8 cellular contexts compared by ENCODE assay signal in genomic region chr6:18155273-18155863, GRCh38. TPM values are rescaled to one million over a fixed set of nuclear protein-coding genes. Genes with fewer than 3 reads are reported as not detected.
DNase-seq lines count a peak whose midpoint lies in the region; ATAC-seq and TF ChIP-seq lines count a peak whose summit lies in the region.

Gene KDM1B (plus strand): TSS chr6:18155422. CDS start chr6:18159896, 4,474 bp downstream.

- H2BK120ac ChIP-seq in IMR-90 (ENCODE audit: low read depth, low read length): peak within 1 kb of the TSS; percentile 82

- peak within 1 kb of the TSS; percentile 96 for H2AFZ ChIP-seq in IMR-90 (replicated peaks; ENCODE audit: low read length, poor library complexity)

- dilution Hi-C loops in IMR-90 (cut with HindIII; ENCODE audit: low sequenced_read_pairs, unreplicated experiment): no loop called here

- peak within 1 kb of the TSS; percentile 70 for H3K4ac ChIP-seq in IMR-90 (ENCODE audit: low read depth, low read length)

- peak within 1 kb of the TSS; percentile 94 for H3K4me3 Mint-ChIP-seq in activated T-helper 17 cell treated with anti-CD3 and anti-CD28 coated beads, Interleukin-2, amount 50 U/mL, for 72 hours
- H3K4me3 Mint-ChIP-seq in natural killer cell treated with Interleukin-12 subunit alpha and Interleukin-12 subunit beta and Interleukin-15 and Interleukin-18, amount 100 ng/mL, for 72 hours: peak within 1 kb of the TSS; percentile 99

- peak within 1 kb of the TSS; percentile 95 for H3K23ac ChIP-seq in IMR-90 (ENCODE audit: low read depth, low read length)

- TF ChIP-seq CTCF in IMR-90 (conservative IDR thresholded peaks at IDR 0.05; ENCODE audit: low read depth, low read length) (no peak), fibroblast of pulmonary artery (IDR thresholded peaks at IDR 0.05; ENCODE audit: low read length, missing control alignments) (no peak)

- H2BK5ac ChIP-seq in IMR-90 (ENCODE audit: low read depth, low read length, poor library complexity, severe bottlenecking): peak within 1 kb of the TSS; percentile 74

- peaks cover 10 to 34% of the 10 kb centered on the region in 2 experiments; a peak in 3 of 4 replicates for H3K79me1 ChIP-seq in IMR-90 (ENCODE audit: low read depth in 1 of 2, low read length in 2 of 2)

- H3K9me3 Mint-ChIP-seq in activated T-helper 17 cell treated with anti-CD3 and anti-CD28 coated beads, Interleukin-2, amount 50 U/mL, for 72 hours: no peaks in the 10 kb centered on the region
- H3K9me3 Mint-ChIP-seq in natural killer cell treated with Interleukin-12 subunit alpha and Interleukin-12 subunit beta and Interleukin-15 and Interleukin-18, amount 100 ng/mL, for 72 hours: no peaks in the 10 kb centered on the region

- no peak within 1 kb of the TSS for H2BK20ac ChIP-seq in IMR-90 (ENCODE audit: low read depth, low read length)

- DNase-seq in DMS79 treated with DMSO at 0.1 percent for 48 hours (lab: John Stamatoyannopoulos, UW): peak; percentile 96
- peak; percentile 98 for DNase-seq in IMR-90
- peak; percentile 99 for DNase-seq in fibroblast of pulmonary artery (ENCODE audit: low read depth)
- DNase-seq in natural killer cell treated with Interleukin-12 subunit alpha and Interleukin-12 subunit beta and Interleukin-15 and Interleukin-18, amount 100 ng/mL, for 72 hours (ENCODE audit: low spot score): peak; percentile 99
- DNase-seq in stromal cell of bone marrow (ENCODE audit: low read depth): peak; percentile 96

- peak; percentile 52; the same call in 1 of the 2 replicates for TF ChIP-seq POLR2A in IMR-90 (IDR thresholded peaks at IDR 0.05; ENCODE audit: low read depth, low read length)

- peak within 1 kb of the TSS; percentile 84 for H3K27ac Mint-ChIP-seq in activated T-helper 17 cell treated with anti-CD3 and anti-CD28 coated beads, Interleukin-2, amount 50 U/mL, for 72 hours
- H3K27ac Mint-ChIP-seq in natural killer cell treated with Interleukin-12 subunit alpha and Interleukin-12 subunit beta and Interleukin-15 and Interleukin-18, amount 100 ng/mL, for 72 hours: peak within 1 kb of the TSS; percentile 81 to 98

- H3K9me3 ChIP-seq in IMR-90 (ENCODE audit: control insufficient read depth, insufficient read depth, low read length): no peaks in the 10 kb centered on the region

- no peak for TF ChIP-seq RAD21 in IMR-90 (IDR thresholded peaks at IDR 0.05; ENCODE audit: low read length)

- peak within 1 kb of the TSS; percentile 99 for H3K4me3 ChIP-seq in IMR-90 (ENCODE audit: insufficient read depth, low read depth, low read length)
- H3K4me3 ChIP-seq in fibroblast of pulmonary artery (replicated peaks; ENCODE audit: low read depth, low read length): peak within 1 kb of the TSS; percentile 95

- H4K20me1 ChIP-seq in IMR-90 (ENCODE audit: insufficient read depth, low read length): no peaks in the 10 kb centered on the region

- H2AK5ac ChIP-seq in IMR-90 (ENCODE audit: low read depth, low read length): 0 out of 2 replicates have a peak within 1 kb of the TSS, but pooled peaks have one; percentile 4

- peak within 1 kb of the TSS; percentile 96 for H3K9ac ChIP-seq in IMR-90 (ENCODE audit: low read depth, low read length)

- H3K4me2 ChIP-seq in IMR-90 (ENCODE audit: low read depth, low read length): peak within 1 kb of the TSS; percentile 92

- in situ Hi-C loops in IMR-90 (cut with MboI; ENCODE audit: low sequenced_read_pairs): no loop called here

- H2BK15ac ChIP-seq in IMR-90 (ENCODE audit: low read depth, low read length): peak within 1 kb of the TSS; percentile 18; the same call in 1 of the 3 replicates

- H3K36me3 ChIP-seq in IMR-90 (ENCODE audit: control insufficient read depth, insufficient read depth, low read length): peaks cover 2% of the 10 kb centered on the region; the same call in 1 of the 2 replicates

- H4K5ac ChIP-seq in IMR-90 (ENCODE audit: low read depth, low read length): peak within 1 kb of the TSS; percentile 19; the same call in 1 of the 2 replicates

- H3K36me3 Mint-ChIP-seq in activated T-helper 17 cell treated with anti-CD3 and anti-CD28 coated beads, Interleukin-2, amount 50 U/mL, for 72 hours (ENCODE audit: low read depth): peaks cover 10% of the 10 kb centered on the region
- peaks cover 5% of the 10 kb centered on the region for H3K36me3 Mint-ChIP-seq in natural killer cell treated with Interleukin-12 subunit alpha and Interleukin-12 subunit beta and Interleukin-15 and Interleukin-18, amount 100 ng/mL, for 72 hours

- CTCF ChIA-PET in IMR-90 (lab: Yijun Ruan, JAX): no interaction called here

- H3K18ac ChIP-seq in IMR-90 (ENCODE audit: low read depth, low read length): peak within 1 kb of the TSS; percentile 62

- H3K9me1 ChIP-seq in IMR-90 (ENCODE audit: insufficient read depth, low read length): peaks cover 6% of the 10 kb centered on the region

- H3K4me1 Mint-ChIP-seq in activated T-helper 17 cell treated with anti-CD3 and anti-CD28 coated beads, Interleukin-2, amount 50 U/mL, for 72 hours: peaks cover 13% of the 10 kb centered on the region
- H3K4me1 Mint-ChIP-seq in natural killer cell treated with Interleukin-12 subunit alpha and Interleukin-12 subunit beta and Interleukin-15 and Interleukin-18, amount 100 ng/mL, for 72 hours (ENCODE audit: low read depth in 2 of 2): peaks cover 22 to 23% of the 10 kb centered on the region in 2 donors

- peak; percentile 90 for ATAC-seq in GM21528 (IDR thresholded peaks at IDR 0.05; ENCODE audit: low FRiP score, unreplicated experiment)
- peak; percentile 98 for ATAC-seq in IMR-90 (ENCODE audit: low read depth)
- peak; percentile 95 for ATAC-seq in activated T-helper 17 cell treated with anti-CD3 and anti-CD28 coated beads, Interleukin-2, amount 50 U/mL, for 72 hours (replicated peaks)
- ATAC-seq in natural killer cell treated with Interleukin-12 subunit alpha and Interleukin-12 subunit beta and Interleukin-15 and Interleukin-18, amount 100 ng/mL, for 72 hours: peak; percentile 98

- peak within 1 kb of the TSS; percentile 63 for H3K56ac ChIP-seq in IMR-90 (ENCODE audit: extremely low read depth, insufficient read depth, low read length)

- peaks cover 3% of the 10 kb centered on the region for H3K4me1 ChIP-seq in IMR-90 (ENCODE audit: control insufficient read depth, insufficient read depth, low read length)

- no TSS peak for BruUV-seq in IMR-90 (replicated peaks; lab: Mats Ljungman, UMichigan)

- H3K14ac ChIP-seq in IMR-90 (replicated peaks; ENCODE audit: low read depth, low read length): peak within 1 kb of the TSS; percentile 87

- WGBS in IMR-90 (ENCODE audit: extremely low coverage in 2 of 2, insufficient read length in 1 of 2), 2 experiments: 0% methylated on average over 16 of the region's 67 CpGs; no CpG with 5 or more reads in 1 of the 2 experiments

- POLR2A ChIA-PET in IMR-90 (lab: Charles Lee; ENCODE audit: unreplicated experiment): no interaction called here

- peak within 1 kb of the TSS; percentile 84 for H3K27ac ChIP-seq in IMR-90 (ENCODE audit: insufficient read depth, low read length)

- peak within 1 kb of the TSS; percentile 85 for H2AK9ac ChIP-seq in IMR-90 (replicated peaks; ENCODE audit: low read depth, low read length, poor library complexity)

- H3K27me3 ChIP-seq in IMR-90 (ENCODE audit: control insufficient read depth, insufficient read depth, low read length): no peaks in the 10 kb centered on the region

- peak within 1 kb of the TSS; percentile 48 for H4K91ac ChIP-seq in IMR-90 (ENCODE audit: insufficient read depth, low read depth, low read length)

- intact Hi-C loops in IMR-90 (cut with micrococcal nuclease): loop anchor here (2.0 to 5.0 kb wide), 2 partner anchors 107 to 152 kb away; no protein-coding TSS in a partner anchor

- H3K27me3 Mint-ChIP-seq in activated T-helper 17 cell treated with anti-CD3 and anti-CD28 coated beads, Interleukin-2, amount 50 U/mL, for 72 hours: no peaks in the 10 kb centered on the region
- H3K27me3 Mint-ChIP-seq in natural killer cell treated with Interleukin-12 subunit alpha and Interleukin-12 subunit beta and Interleukin-15 and Interleukin-18, amount 100 ng/mL, for 72 hours: no peaks in the 10 kb centered on the region

- peak within 1 kb of the TSS; percentile 46 to 81; a peak in 3 of 4 replicates for H4K8ac ChIP-seq in IMR-90 (ENCODE audit: low read depth in 2 of 2, low read length in 2 of 2)

TF ChIP-seq in IMR-90, 13 proteins besides CTCF, POLR2A, EP300 and RAD21:
- TF ChIP-seq MXI1 (IDR thresholded peaks at IDR 0.05; ENCODE audit: borderline replicate concordance, low read depth, low read length): 0 out of 2 replicates have a peak, but pooled peaks have one; percentile 31
- peak; percentile 76; the same call in 1 of the 2 replicates for TF ChIP-seq MAZ (IDR thresholded peaks at IDR 0.05; ENCODE audit: borderline replicate concordance, low read depth, low read length)
- no peak for TF ChIP-seq BHLHE40 (IDR thresholded peaks at IDR 0.05; ENCODE audit: low read depth, low read length)

TF ChIP-seq in PFSK-1, 5 proteins besides CTCF, POLR2A, EP300 and RAD21 (continues in another document):
- TF ChIP-seq TAF1 (IDR thresholded peaks at IDR 0.05; ENCODE audit: borderline replicate concordance, insufficient read depth, low read length): 0 out of 2 replicates have a peak, but pooled peaks have one; percentile 32

RNA-seq across cellular contexts. Expression of gene KDM1B, which starts in this region (rescaled TPM):
- 16.7 and 16.9 TPM in 2 replicates for total RNA-seq in IMR-90 (2012; rRNA removed)
- 9.8 and 13.2 TPM in 2 replicates for polyA plus RNA-seq in IMR-90 (2012; rRNA removed)
- 5.0 and 5.4 TPM in 2 replicates for polyA plus RNA-seq in IMR-90 (2012; cell fraction: cytosol; rRNA removed)
- 2.5 and 6.6 TPM in 2 replicates for polyA plus RNA-seq in IMR-90 (2012; cell fraction: nucleus; rRNA removed; ENCODE audit: low replicate concordance)
- 12.9 TPM for polyA plus RNA-seq in PFSK-1 (2012; ENCODE audit: insufficient read length, low read depth)
- total RNA-seq in activated T-helper 17 cell treated with anti-CD3 and anti-CD28 coated beads, Interleukin-2, amount 50 U/mL, for 72 hours: 1 to 10 TPM; 5.5 to 8.7 TPM
- 10 to 100 TPM in 1 of 2 donors, 1 to 10 TPM in 1; 8.1 to 10.6 TPM for total RNA-seq in natural killer cell treated with Interleukin-12 subunit alpha and Interleukin-12 subunit beta and Interleukin-15 and Interleukin-18, amount 100 ng/mL, for 72 hours

Comparison
In these comparisons a context has a peak if more than half of its experiments do, and no peak if none do; other contexts are left out.
1. Peak in every context shown above with its lines: DNase-seq, ATAC-seq, H3K4me3 ChIP-seq and H3K27ac ChIP-seq.